Comparison of ENCODE assay signal across 31 cellular contexts in genomic region chr2:231732604-231733003, GRCh38. TPM values are rescaled to one million over a fixed set of nuclear protein-coding genes. Genes with fewer than 3 reads are reported as not detected.
DNase-seq lines count a peak whose midpoint lies in the region; ATAC-seq and TF ChIP-seq lines count a peak whose summit lies in the region.
"Had no signal": no experiment of that assay in that cellular context is flagged by ENCODE, and none has a peak within 500 bp of the region (broad histone marks: within the 10 kb centered on the region; RNA-seq: fewer than 3 reads in every experiment).

No MANE protein-coding gene starts in this region.

- no peak overlapping the region for H3K56ac ChIP-seq in H9 (ENCODE audit: insufficient read length, low read depth, low read length)

- H3K27me3 ChIP-seq in H9 (ENCODE audit: insufficient read depth, low read length) (no peaks in the 10 kb centered on the region), Panc1 (ENCODE audit: control insufficient read depth, insufficient read depth, low read length) (no peaks in the 10 kb centered on the region), sigmoid colon (no peaks in the 10 kb centered on the region)
- H3K27me3 ChIP-seq: adrenal gland, heart left ventricle, upper lobe of left lung had no signal

- H3K18ac ChIP-seq in H9 (ENCODE audit: insufficient read length, low read depth, low read length): no peak overlapping the region

- H2BK120ac ChIP-seq in H9 (ENCODE audit: low read depth, low read length, poor library complexity, severe bottlenecking): no peak overlapping the region

- no CpG with 5 or more reads among the region's 4 CpGs for WGBS in H9 (ENCODE audit: extremely low coverage, insufficient read length, low lambda C conversion rate)
- 81 to 84% methylated on average over 4 of the region's 4 CpGs for WGBS in sigmoid colon, 2 donors

- TF ChIP-seq CTCF in H9 (conservative IDR thresholded peaks at IDR 0.05) (peak; percentile 59), Panc1 (IDR thresholded peaks at IDR 0.05) (no peak), endothelial cell (IDR thresholded peaks at IDR 0.05; ENCODE audit: unreplicated experiment) (peak; percentile 26), sigmoid colon (IDR thresholded peaks at IDR 0.05) (no peak)

- H3K27ac ChIP-seq in H9 (ENCODE audit: insufficient read length, low read depth, low read length): no peak overlapping the region
- no peak overlapping the region for H3K27ac ChIP-seq in Panc1 (ENCODE audit: low read length)
- no peak overlapping the region for H3K27ac ChIP-seq in sigmoid colon
- H3K27ac ChIP-seq: adrenal gland, heart left ventricle, upper lobe of left lung had no signal

- H3K36me3 ChIP-seq in Panc1 (ENCODE audit: control insufficient read depth, insufficient read depth, low read length) (no peaks in the 10 kb centered on the region), sigmoid colon (peaks cover 0 to 59% (median 15%) of the 10 kb centered on the region in 4 donors)

- no peak overlapping the region for H2BK5ac ChIP-seq in H9 (ENCODE audit: insufficient read length, low read length)

- no peak overlapping the region for H2BK20ac ChIP-seq in H9 (ENCODE audit: low read depth, low read length, poor library complexity, severe bottlenecking)

- H2AFZ ChIP-seq in H9 (ENCODE audit: low read length): no peak overlapping the region

- H3K9me3 Mint-ChIP-seq in H9: no peaks in the 10 kb centered on the region
- no peaks in the 10 kb centered on the region for H3K9me3 Mint-ChIP-seq in endothelial cell (ENCODE audit: unreplicated experiment)
- no peaks in the 10 kb centered on the region for H3K9me3 Mint-ChIP-seq in activated naive CD8-positive, alpha-beta T cell treated with anti-CD3 and anti-CD28 coated beads, Interleukin-2, amount 50 U/mL, for 24 hours
- H3K9me3 Mint-ChIP-seq in activated T-helper 1 cell treated with anti-CD3 and anti-CD28 coated beads, Interleukin-12 subunit alpha, Interleukin-12 subunit beta, Interleukin-2, Interleukin-4 antibody, amounts not matched to agents 30 ng/mL and 10 ng/mL and 1 ng/mL, durations not matched to agents 14 hours and 24 hours and 36 hours: no peaks in the 10 kb centered on the region
- H3K9me3 Mint-ChIP-seq in stimulated activated naive B cell treated with anti-CD40 and anti-IgM and Interleukin-4, amounts not matched to agents 10 μg/mL and 1 μg/mL and 100 μg/mL, for 72 hours: no peaks in the 10 kb centered on the region
- H3K9me3 Mint-ChIP-seq: activated CD4-positive, alpha-beta T cell treated with anti-CD3 and anti-CD28 coated beads, Interleukin-2, amount 10 ng/mL, durations not matched to agents 24 days and 14 days; activated T-cell treated with anti-CD3 and anti-CD28 coated beads, Interleukin-2, amount 50 U/mL, for 4 hours; brain; stimulated activated effector memory CD8-positive, alpha-beta T cell treated with anti-CD3 and anti-CD28 coated beads, Interleukin-12 subunit alpha, Interleukin-12 subunit beta, amount 100 ng/mL, for 72 hours; T-helper 2 cell treated with Interferon-gamma antibody and Interleukin-4, amounts not matched to agents 5 μg/mL and 100 μg/mL, for 36 hours had no signal

- H3K4me3 Mint-ChIP-seq in H9: no peak overlapping the region
- no peak overlapping the region for H3K4me3 Mint-ChIP-seq in endothelial cell (ENCODE audit: unreplicated experiment)
- no peak overlapping the region for H3K4me3 Mint-ChIP-seq in activated naive CD8-positive, alpha-beta T cell treated with anti-CD3 and anti-CD28 coated beads, Interleukin-2, amount 50 U/mL, for 24 hours
- no peak overlapping the region for H3K4me3 Mint-ChIP-seq in activated T-helper 1 cell treated with anti-CD3 and anti-CD28 coated beads, Interleukin-12 subunit alpha, Interleukin-12 subunit beta, Interleukin-2, Interleukin-4 antibody, amounts not matched to agents 30 ng/mL and 10 ng/mL and 1 ng/mL, durations not matched to agents 14 hours and 24 hours and 36 hours
- H3K4me3 Mint-ChIP-seq in stimulated activated naive B cell treated with anti-CD40 and anti-IgM and Interleukin-4, amounts not matched to agents 10 μg/mL and 1 μg/mL and 100 μg/mL, for 72 hours: no peak overlapping the region
- H3K4me3 Mint-ChIP-seq: activated CD4-positive, alpha-beta T cell treated with anti-CD3 and anti-CD28 coated beads, Interleukin-2, amount 10 ng/mL, durations not matched to agents 24 days and 14 days; activated T-cell treated with anti-CD3 and anti-CD28 coated beads, Interleukin-2, amount 50 U/mL, for 4 hours; brain; stimulated activated effector memory CD8-positive, alpha-beta T cell treated with anti-CD3 and anti-CD28 coated beads, Interleukin-12 subunit alpha, Interleukin-12 subunit beta, amount 100 ng/mL, for 72 hours; T-helper 2 cell treated with Interferon-gamma antibody and Interleukin-4, amounts not matched to agents 5 μg/mL and 100 μg/mL, for 36 hours had no signal

- H3K79me1 ChIP-seq in H9 (ENCODE audit: insufficient read depth, low read depth, low read length, poor library complexity, severe bottlenecking): no peaks in the 10 kb centered on the region

- no peak overlapping the region for H2BK12ac ChIP-seq in H9 (ENCODE audit: insufficient read length, low read depth, low read length)

- POLR2A ChIA-PET in Panc1 (lab: Charles Lee): no interaction called here

- H2BK15ac ChIP-seq in H9 (ENCODE audit: low read depth, low read length): no peak overlapping the region

- TF ChIP-seq EP300 in sigmoid colon (IDR thresholded peaks at IDR 0.05): no peak

- peaks cover 2 to 3% of the 10 kb centered on the region in 2 experiments; a peak in 3 of 4 replicates for H3K4me1 Mint-ChIP-seq in H9
- no peaks in the 10 kb centered on the region for H3K4me1 Mint-ChIP-seq in endothelial cell (ENCODE audit: unreplicated experiment)
- no peaks in the 10 kb centered on the region for H3K4me1 Mint-ChIP-seq in activated naive CD8-positive, alpha-beta T cell treated with anti-CD3 and anti-CD28 coated beads, Interleukin-2, amount 50 U/mL, for 24 hours
- no peaks in the 10 kb centered on the region for H3K4me1 Mint-ChIP-seq in activated T-helper 1 cell treated with anti-CD3 and anti-CD28 coated beads, Interleukin-12 subunit alpha, Interleukin-12 subunit beta, Interleukin-2, Interleukin-4 antibody, amounts not matched to agents 30 ng/mL and 10 ng/mL and 1 ng/mL, durations not matched to agents 14 hours and 24 hours and 36 hours (ENCODE audit: low read depth)
- H3K4me1 Mint-ChIP-seq in stimulated activated naive B cell treated with anti-CD40 and anti-IgM and Interleukin-4, amounts not matched to agents 10 μg/mL and 1 μg/mL and 100 μg/mL, for 72 hours: no peaks in the 10 kb centered on the region
- H3K4me1 Mint-ChIP-seq: activated CD4-positive, alpha-beta T cell treated with anti-CD3 and anti-CD28 coated beads, Interleukin-2, amount 10 ng/mL, durations not matched to agents 24 days and 14 days; stimulated activated effector memory CD8-positive, alpha-beta T cell treated with anti-CD3 and anti-CD28 coated beads, Interleukin-12 subunit alpha, Interleukin-12 subunit beta, amount 100 ng/mL, for 72 hours had no signal

- H3K23ac ChIP-seq in H9 (ENCODE audit: insufficient read length, low read depth, low read length): no peak overlapping the region

- in situ Hi-C loops in Panc1 (cut with HindIII; ENCODE audit: low pct_unique_long_range_greater_than_20kb, low sequenced_read_pairs): no loop called here

- H3K9ac ChIP-seq in H9 (ENCODE audit: extremely low read depth, insufficient read length, low read length): no peak overlapping the region

- H4K20me1 ChIP-seq in H9 (ENCODE audit: control insufficient read depth, insufficient read depth, insufficient read length): no peaks in the 10 kb centered on the region

- no peak overlapping the region for H4K91ac ChIP-seq in H9 (ENCODE audit: insufficient read length, low read depth, low read length)

- no peaks in the 10 kb centered on the region for H3K79me2 ChIP-seq in H9 (ENCODE audit: insufficient read depth, low read length)

- H3K9me3 ChIP-seq in H9 (ENCODE audit: control insufficient read depth, low read depth, low read length) (no peaks in the 10 kb centered on the region), Panc1 (ENCODE audit: control insufficient read depth, insufficient read depth, low read depth, low read length) (no peaks in the 10 kb centered on the region), sigmoid colon (no peaks in the 10 kb centered on the region)
- H3K9me3 ChIP-seq: adrenal gland, heart left ventricle, upper lobe of left lung had no signal

- no peak overlapping the region for H4K5ac ChIP-seq in H9 (ENCODE audit: insufficient read length, low read depth, low read length)

- H3K23me2 ChIP-seq in H9 (ENCODE audit: insufficient read length, low read depth, low read length, poor library complexity, severe bottlenecking): no peaks in the 10 kb centered on the region

- H3K4me1 ChIP-seq in H9 (ENCODE audit: insufficient read depth, low read length) (no peaks in the 10 kb centered on the region), Panc1 (ENCODE audit: control insufficient read depth, insufficient read depth, low read length) (no peaks in the 10 kb centered on the region), sigmoid colon (no peaks in the 10 kb centered on the region)
- H3K4me1 ChIP-seq: adrenal gland, heart left ventricle, upper lobe of left lung had no signal

- no peak for TF ChIP-seq POLR2A in sigmoid colon (IDR thresholded peaks at IDR 0.05)

- CTCF ChIA-PET in Panc1 (lab: Charles Lee): no interaction called here

- no peak overlapping the region for H2AK5ac ChIP-seq in H9 (ENCODE audit: insufficient read length, low read length)

- intact Hi-C loops in Panc1 (cut with micrococcal nuclease; ENCODE audit: unreplicated experiment) (no loop called here), sigmoid colon (cut with DNase I) (no loop called here)
- intact Hi-C loops in activated T-helper 1 cell treated with anti-CD3 and anti-CD28 coated beads, Interleukin-12 subunit alpha, Interleukin-12 subunit beta, Interleukin-2, Interleukin-4 antibody, amounts not matched to agents 30 ng/mL and 10 ng/mL and 1 ng/mL, durations not matched to agents 14 hours and 24 hours and 36 hours (cut with micrococcal nuclease): no loop called here

- H3K4me3 ChIP-seq in Panc1 (ENCODE audit: low read depth in 2 of 2, low read length in 2 of 2) (no peak overlapping the region), sigmoid colon (no peak overlapping the region)
- H3K4me3 ChIP-seq: adrenal gland, heart left ventricle, upper lobe of left lung had no signal

- H3K4me2 ChIP-seq in H9 (ENCODE audit: insufficient read depth, insufficient read length, low read length): no peak overlapping the region

- no peak overlapping the region for H4K8ac ChIP-seq in H9 (replicated peaks; ENCODE audit: insufficient read length, low read depth, low read length)

- BruUV-seq in Panc1 (replicated peaks; lab: Mats Ljungman, UMichigan): TSS peak; percentile 70

- H3T11ph ChIP-seq in H9 (ENCODE audit: low read length): no peak overlapping the region

- H3K36me3 Mint-ChIP-seq in H9 (ENCODE audit: insufficient read depth in 1 of 3, low read depth in 3 of 3) (peaks cover 10 to 33% (median 16%) of the 10 kb centered on the region in 3 experiments; a peak in 5 of 7 replicates), endothelial cell (ENCODE audit: low read depth, unreplicated experiment) (no peaks in the 10 kb centered on the region)
- H3K36me3 Mint-ChIP-seq in activated naive CD8-positive, alpha-beta T cell treated with anti-CD3 and anti-CD28 coated beads, Interleukin-2, amount 50 U/mL, for 24 hours (ENCODE audit: low read depth): peaks cover 6% of the 10 kb centered on the region
- peaks cover 6% of the 10 kb centered on the region for H3K36me3 Mint-ChIP-seq in activated T-helper 1 cell treated with anti-CD3 and anti-CD28 coated beads, Interleukin-12 subunit alpha, Interleukin-12 subunit beta, Interleukin-2, Interleukin-4 antibody, amounts not matched to agents 30 ng/mL and 10 ng/mL and 1 ng/mL, durations not matched to agents 14 hours and 24 hours and 36 hours (ENCODE audit: low read depth)
- H3K36me3 Mint-ChIP-seq in stimulated activated naive B cell treated with anti-CD40 and anti-IgM and Interleukin-4, amounts not matched to agents 10 μg/mL and 1 μg/mL and 100 μg/mL, for 72 hours: peaks cover 12 to 33% of the 10 kb centered on the region in 2 donors

- no peak overlapping the region for H3K14ac ChIP-seq in H9 (ENCODE audit: insufficient read depth, low read length)

- H3K4ac ChIP-seq in H9 (ENCODE audit: low read depth, low read length): no peak overlapping the region

- H3K27me3 Mint-ChIP-seq in H9 (ENCODE audit: low read depth): no peaks in the 10 kb centered on the region
- no peaks in the 10 kb centered on the region for H3K27me3 Mint-ChIP-seq in endothelial cell (ENCODE audit: unreplicated experiment)
- no peaks in the 10 kb centered on the region for H3K27me3 Mint-ChIP-seq in activated naive CD8-positive, alpha-beta T cell treated with anti-CD3 and anti-CD28 coated beads, Interleukin-2, amount 50 U/mL, for 24 hours
- no peaks in the 10 kb centered on the region for H3K27me3 Mint-ChIP-seq in activated T-helper 1 cell treated with anti-CD3 and anti-CD28 coated beads, Interleukin-12 subunit alpha, Interleukin-12 subunit beta, Interleukin-2, Interleukin-4 antibody, amounts not matched to agents 30 ng/mL and 10 ng/mL and 1 ng/mL, durations not matched to agents 14 hours and 24 hours and 36 hours (ENCODE audit: insufficient read depth)
- no peaks in the 10 kb centered on the region for H3K27me3 Mint-ChIP-seq in stimulated activated naive B cell treated with anti-CD40 and anti-IgM and Interleukin-4, amounts not matched to agents 10 μg/mL and 1 μg/mL and 100 μg/mL, for 72 hours
- H3K27me3 Mint-ChIP-seq: activated CD4-positive, alpha-beta T cell treated with anti-CD3 and anti-CD28 coated beads, Interleukin-2, amount 10 ng/mL, durations not matched to agents 24 days and 14 days; brain had no signal

- DNase-seq in H9 (no peak), Panc1 (ENCODE audit: low read depth, low spot score) (no peak), endothelial cell (ENCODE audit: low spot score) (no peak), sigmoid colon (peak; percentile 29)
- DNase-seq in activated naive CD8-positive, alpha-beta T cell treated with anti-CD3 and anti-CD28 coated beads, Interleukin-2, amount 50 U/mL, for 24 hours: no peak
- DNase-seq in activated T-helper 1 cell treated with anti-CD3 and anti-CD28 coated beads, Interleukin-12 subunit alpha, Interleukin-12 subunit beta, Interleukin-2, Interleukin-4 antibody, amounts not matched to agents 30 ng/mL and 10 ng/mL and 1 ng/mL, durations not matched to agents 14 hours and 24 hours and 36 hours (ENCODE audit: low spot score): no peak
- no peak for DNase-seq in stimulated activated naive B cell treated with anti-CD40 and anti-IgM and Interleukin-4, amounts not matched to agents 10 μg/mL and 1 μg/mL and 100 μg/mL, for 72 hours
- DNase-seq: activated CD4-positive, alpha-beta T cell treated with anti-CD3 and anti-CD28 coated beads, Interleukin-2, amount 10 ng/mL, durations not matched to agents 24 days and 14 days; activated naive CD4-positive, alpha-beta T cell treated with Interleukin-2 at 50 U/mL for 16 hours; activated T-cell treated with anti-CD3 and anti-CD28 coated beads, Interleukin-2, amount 50 U/mL, for 4 hours; adrenal gland; Calu3; DND-41; effector CD4-positive, alpha-beta T cell; foreskin fibroblast; heart left ventricle; IMR-90; left cardiac atrium; mammary epithelial cell; NCI-H1417; NCI-H2029 treated with DMSO at 0.1 percent for 48 hours; NCI-H82; stimulated activated CD4-positive, alpha-beta T cell treated with anti-CD3 and anti-CD28 coated beads, Interleukin-4, amount 100 ng/mL, for 24 hours; substantia nigra; upper lobe of left lung had no signal

- ATAC-seq in Panc1: no peak
- no peak for ATAC-seq in activated naive CD8-positive, alpha-beta T cell treated with anti-CD3 and anti-CD28 coated beads, Interleukin-2, amount 50 U/mL, for 24 hours
- no peak for ATAC-seq in stimulated activated naive B cell treated with anti-CD40 and anti-IgM and Interleukin-4, amounts not matched to agents 10 μg/mL and 1 μg/mL and 100 μg/mL, for 72 hours (replicated peaks)
- ATAC-seq: activated T-cell treated with anti-CD3 and anti-CD28 coated beads, Interleukin-2, amount 50 U/mL, for 4 hours; esophagus mucosa; heart left ventricle; left cardiac atrium; Right ventricle myocardium inferior; sciatic nerve; stimulated activated effector memory CD8-positive, alpha-beta T cell treated with anti-CD3 and anti-CD28 coated beads, Interleukin-12 subunit alpha, Interleukin-12 subunit beta, amount 100 ng/mL, for 72 hours had no signal

- H3K27ac Mint-ChIP-seq in H9 (no peak overlapping the region), endothelial cell (ENCODE audit: unreplicated experiment) (no peak overlapping the region)
- H3K27ac Mint-ChIP-seq in activated naive CD8-positive, alpha-beta T cell treated with anti-CD3 and anti-CD28 coated beads, Interleukin-2, amount 50 U/mL, for 24 hours: no peak overlapping the region
- no peak overlapping the region for H3K27ac Mint-ChIP-seq in activated T-helper 1 cell treated with anti-CD3 and anti-CD28 coated beads, Interleukin-12 subunit alpha, Interleukin-12 subunit beta, Interleukin-2, Interleukin-4 antibody, amounts not matched to agents 30 ng/mL and 10 ng/mL and 1 ng/mL, durations not matched to agents 14 hours and 24 hours and 36 hours
- no peak overlapping the region for H3K27ac Mint-ChIP-seq in stimulated activated naive B cell treated with anti-CD40 and anti-IgM and Interleukin-4, amounts not matched to agents 10 μg/mL and 1 μg/mL and 100 μg/mL, for 72 hours
- H3K27ac Mint-ChIP-seq: activated CD4-positive, alpha-beta T cell treated with anti-CD3 and anti-CD28 coated beads, Interleukin-2, amount 10 ng/mL, durations not matched to agents 24 days and 14 days; brain; stimulated activated effector memory CD8-positive, alpha-beta T cell treated with anti-CD3 and anti-CD28 coated beads, Interleukin-12 subunit alpha, Interleukin-12 subunit beta, amount 100 ng/mL, for 72 hours; T-helper 2 cell treated with Interferon-gamma antibody and Interleukin-4, amounts not matched to agents 5 μg/mL and 100 μg/mL, for 36 hours had no signal

RNA-seq across cellular contexts. Expression of gene PTMA, which starts 24.3 kb away (rescaled TPM):
- total RNA-seq in H9 (2021): 1,963 and 2,010 TPM in 2 replicates
- 1,390 TPM for total RNA-seq in Panc1 (2021; ENCODE audit: unreplicated experiment)
- 1,958 TPM for polyA plus RNA-seq in Panc1 (2012; ENCODE audit: insufficient read length)
- 592 TPM for total RNA-seq in endothelial cell (ENCODE audit: unreplicated experiment)
- total RNA-seq in sigmoid colon: 1,000 to 10,000 TPM in 2 of 4 donors, 100 to 1,000 TPM in 2; 807 to 1,142 (median 1,007) TPM
- 1,000 to 10,000 TPM; 1,787 to 2,683 (median 1,800) TPM for polyA plus RNA-seq in sigmoid colon
- 2,193 and 2,194 TPM in 2 replicates for total RNA-seq in activated T-helper 1 cell treated with anti-CD3 and anti-CD28 coated beads, Interleukin-12 subunit alpha, Interleukin-12 subunit beta, Interleukin-2, Interleukin-4 antibody, amounts not matched to agents 30 ng/mL and 10 ng/mL and 1 ng/mL, durations not matched to agents 14 hours and 24 hours and 36 hours

RNA-seq across cellular contexts. Expression of gene PDE6D, which starts 48.5 kb away (rescaled TPM):
- total RNA-seq in H9 (2021) (33.7 and 33.9 TPM in 2 replicates), Panc1 (2021; ENCODE audit: unreplicated experiment) (31.4 TPM), endothelial cell (ENCODE audit: unreplicated experiment) (29.3 TPM), sigmoid colon (10 to 100 TPM; 19.9 to 44.9 (median 26.3) TPM)
- polyA plus RNA-seq in Panc1 (2012; ENCODE audit: insufficient read length): 28.3 TPM
- 10 to 100 TPM; 23.1 to 28.9 (median 24.6) TPM for polyA plus RNA-seq in sigmoid colon
- 31.0 and 31.9 TPM in 2 replicates for total RNA-seq in activated T-helper 1 cell treated with anti-CD3 and anti-CD28 coated beads, Interleukin-12 subunit alpha, Interleukin-12 subunit beta, Interleukin-2, Interleukin-4 antibody, amounts not matched to agents 30 ng/mL and 10 ng/mL and 1 ng/mL, durations not matched to agents 14 hours and 24 hours and 36 hours

RNA-seq across cellular contexts. Expression of gene COPS7B, which starts 53.6 kb away (rescaled TPM):
- total RNA-seq in H9 (2021): 61.0 and 61.4 TPM in 2 replicates
- total RNA-seq in Panc1 (2021; ENCODE audit: unreplicated experiment): 41.3 TPM
- 50.6 TPM for polyA plus RNA-seq in Panc1 (2012; ENCODE audit: insufficient read length)
- 55.6 TPM for total RNA-seq in endothelial cell (ENCODE audit: unreplicated experiment)
- total RNA-seq in sigmoid colon: 10 to 100 TPM; 16.8 to 43.8 (median 24.9) TPM
- polyA plus RNA-seq in sigmoid colon: 10 to 100 TPM in 2 of 3 donors, 1 to 10 TPM in 1; 8.1 to 27.8 (median 15.0) TPM
- 61.1 and 62.9 TPM in 2 replicates for total RNA-seq in activated T-helper 1 cell treated with anti-CD3 and anti-CD28 coated beads, Interleukin-12 subunit alpha, Interleukin-12 subunit beta, Interleukin-2, Interleukin-4 antibody, amounts not matched to agents 30 ng/mL and 10 ng/mL and 1 ng/mL, durations not matched to agents 14 hours and 24 hours and 36 hours

Comparison
In these comparisons a context has a peak if more than half of its experiments do, and no peak if none do; other contexts are left out.
1. CTCF ChIP-seq: peak in H9 (single experiment) and endothelial cell (single experiment); none in Panc1 (single experiment) and sigmoid colon (0 of 4).